Comparison of ENCODE assay signal across 32 cellular contexts in the genomic region with DNA sequence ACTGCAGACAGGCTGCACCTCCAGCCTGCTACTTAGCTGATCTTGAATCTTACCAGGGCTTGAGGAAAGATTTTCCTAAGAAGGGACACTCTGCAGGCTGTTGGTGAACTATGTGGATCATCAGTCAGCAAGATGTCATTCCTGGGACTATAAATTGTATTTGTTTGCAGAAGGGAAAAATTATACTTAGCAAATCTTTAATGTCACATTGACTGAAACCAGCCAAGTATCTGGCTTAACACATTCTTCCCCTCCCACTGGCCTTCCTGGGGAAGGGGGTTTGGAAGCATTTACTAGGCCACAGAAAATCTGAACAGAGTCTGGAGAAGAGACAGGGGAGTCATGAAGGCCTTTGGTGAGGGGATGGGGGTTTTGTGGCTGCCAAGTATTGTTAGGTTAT.
A peak's percentile ranks its signal among the peaks of the same experiment; 100 is the strongest.
DNase-seq lines count a peak whose midpoint lies in the region; ATAC-seq, FAIRE-seq and TF ChIP-seq lines count a peak whose summit lies in the region.
"Had no signal": no experiment of that assay in that cellular context is flagged by ENCODE, and none has a peak within 500 bp of the region (broad histone marks: within the 10 kb centered on the region; RNA-seq: fewer than 3 reads in every experiment).

No MANE protein-coding gene starts in this region.

- no peak overlapping the region for H2BK15ac ChIP-seq in neuronal stem cell (ENCODE audit: low read length)

- no peak for TF ChIP-seq RAD21 in A549 (conservative IDR thresholded peaks at IDR 0.05 in 1 of 2, IDR thresholded peaks at IDR 0.05 in 1 of 2)

- no peaks in the 10 kb centered on the region for H3K27me3 ChIP-seq in endodermal cell (ENCODE audit: control insufficient read depth, insufficient read depth, low read length, poor library complexity, severe bottlenecking)
- peaks cover 0 to 15% (median 0%) of the 10 kb centered on the region in 3 experiments for H3K27me3 ChIP-seq in neuronal stem cell (ENCODE audit: control insufficient read depth in 3 of 3, insufficient read depth in 3 of 3, low read depth in 1 of 3, low read length in 3 of 3)
- H3K27me3 ChIP-seq: MG63, transverse colon had no signal

- no peak overlapping the region for H2BK120ac ChIP-seq in neuronal stem cell (ENCODE audit: low read depth, low read length)

- H3K4me1 ChIP-seq in A549 (peaks cover 13% of the 10 kb centered on the region; the same call in 1 of the 3 replicates), endodermal cell (ENCODE audit: control insufficient read depth, insufficient read depth, low read length) (no peaks in the 10 kb centered on the region), neuronal stem cell (ENCODE audit: control insufficient read depth in 2 of 2, insufficient read depth in 1 of 2, low read depth in 1 of 2, low read length in 2 of 2) (no peaks in the 10 kb centered on the region)
- H3K4me1 ChIP-seq: adrenal gland, transverse colon had no signal

- no peaks in the 10 kb centered on the region for H3K79me1 ChIP-seq in neuronal stem cell (ENCODE audit: low read depth, low read length)

- no peak overlapping the region for H4K91ac ChIP-seq in neuronal stem cell (ENCODE audit: low read depth, low read length, poor library complexity)

- no peak overlapping the region for H3K4ac ChIP-seq in neuronal stem cell (ENCODE audit: low read length)

- no peak for TF ChIP-seq POLR2A in A549 (IDR thresholded peaks at IDR 0.05; ENCODE audit: low read length)

- TF ChIP-seq CTCF in A549 (IDR thresholded peaks at IDR 0.05) (no peak), RWPE1 (conservative IDR thresholded peaks at IDR 0.05; ENCODE audit: low read depth) (no peak), endodermal cell (conservative IDR thresholded peaks at IDR 0.05) (no peak)

- H3K18ac ChIP-seq in neuronal stem cell (ENCODE audit: low read length) = no peak overlapping the region

- H2BK5ac ChIP-seq in neuronal stem cell (ENCODE audit: low read length) = no peak overlapping the region

- POLR2A ChIA-PET in A549 (lab: Yijun Ruan, JAX) (no interaction called here), RWPE1 (lab: Yijun Ruan, JAX; ENCODE audit: low non-redundant PET) (no interaction called here)

- H3K4me3 Mint-ChIP-seq in endodermal cell = no peak overlapping the region
- H3K4me3 Mint-ChIP-seq: activated CD4-positive, alpha-beta memory T cell treated with anti-CD3 and anti-CD28 coated beads, Interleukin-2, amount 10 ng/mL, durations not matched to agents 7 days and 5 days; activated T-helper 1 cell treated with anti-CD3 and anti-CD28 coated beads, Interleukin-12 subunit alpha, Interleukin-12 subunit beta, Interleukin-2, Interleukin-4 antibody, amounts not matched to agents 30 ng/mL and 10 ng/mL and 1 ng/mL, durations not matched to agents 14 hours and 24 hours and 36 hours; CD4-positive, alpha-beta T cell; H9; natural killer cell; stimulated activated memory B cell treated with anti-CD40 and anti-IgM and Interleukin-4, amounts not matched to agents 10 μg/mL and 1 μg/mL and 100 μg/mL, for 72 hours had no signal

- H3K9me3 ChIP-seq in A549 = no peaks in the 10 kb centered on the region
- no peaks in the 10 kb centered on the region for H3K9me3 ChIP-seq in endodermal cell (ENCODE audit: control insufficient read depth, low read length)
- H3K9me3 ChIP-seq in neuronal stem cell (replicated peaks in 1 of 2; ENCODE audit: control insufficient read depth in 2 of 2, insufficient read depth in 1 of 2, low read depth in 1 of 2, low read length in 2 of 2) = no peaks in the 10 kb centered on the region
- H3K9me3 ChIP-seq: adrenal gland, MG63, transverse colon had no signal

- TF ChIP-seq EP300 in A549 (IDR thresholded peaks at IDR 0.05) = no peak

- H2AK5ac ChIP-seq in neuronal stem cell (ENCODE audit: low read depth, low read length) = no peak overlapping the region

- H3K23ac ChIP-seq in neuronal stem cell (ENCODE audit: low read depth, low read length, poor library complexity) = no peak overlapping the region

- H3K9ac ChIP-seq in endodermal cell (ENCODE audit: extremely low read depth, low read length, poor library complexity, severe bottlenecking) (no peak overlapping the region), neuronal stem cell (ENCODE audit: low read depth, low read length, poor library complexity) (no peak overlapping the region)

- H3K4me2 ChIP-seq in A549 (peak overlapping the region; percentile 43; the same call in 1 of the 3 replicates), neuronal stem cell (ENCODE audit: insufficient read depth, low read length, poor library complexity, severe bottlenecking) (no peak overlapping the region)
- H3K4me2 ChIP-seq: PC-9 had no signal

- H3K27ac Mint-ChIP-seq in endodermal cell = peak overlapping the region; percentile 52
- H3K27ac Mint-ChIP-seq: activated CD4-positive, alpha-beta memory T cell treated with anti-CD3 and anti-CD28 coated beads, Interleukin-2, amount 10 ng/mL, durations not matched to agents 7 days and 5 days; activated T-helper 1 cell treated with anti-CD3 and anti-CD28 coated beads, Interleukin-12 subunit alpha, Interleukin-12 subunit beta, Interleukin-2, Interleukin-4 antibody, amounts not matched to agents 30 ng/mL and 10 ng/mL and 1 ng/mL, durations not matched to agents 14 hours and 24 hours and 36 hours; CD4-positive, alpha-beta T cell; natural killer cell; stimulated activated memory B cell treated with anti-CD40 and anti-IgM and Interleukin-4, amounts not matched to agents 10 μg/mL and 1 μg/mL and 100 μg/mL, for 72 hours had no signal

- no peaks in the 10 kb centered on the region for H3K4me1 Mint-ChIP-seq in endodermal cell
- H3K4me1 Mint-ChIP-seq: activated CD4-positive, alpha-beta memory T cell treated with anti-CD3 and anti-CD28 coated beads, Interleukin-2, amount 10 ng/mL, durations not matched to agents 7 days and 5 days; natural killer cell; stimulated activated memory B cell treated with anti-CD40 and anti-IgM and Interleukin-4, amounts not matched to agents 10 μg/mL and 1 μg/mL and 100 μg/mL, for 72 hours had no signal

- H3K4me3 ChIP-seq in A549 (no peak overlapping the region), endodermal cell (ENCODE audit: low read length) (no peak overlapping the region), neuronal stem cell (ENCODE audit: low read length in 2 of 2) (no peak overlapping the region)
- H3K4me3 ChIP-seq: adrenal gland, GM12878, K562, MG63, PC-9, transverse colon had no signal

- H3K27me3 Mint-ChIP-seq in endodermal cell (ENCODE audit: insufficient read depth) = no peaks in the 10 kb centered on the region
- H3K27me3 Mint-ChIP-seq: activated CD4-positive, alpha-beta memory T cell treated with anti-CD3 and anti-CD28 coated beads, Interleukin-2, amount 10 ng/mL, durations not matched to agents 7 days and 5 days; CD4-positive, alpha-beta T cell; stimulated activated memory B cell treated with anti-CD40 and anti-IgM and Interleukin-4, amounts not matched to agents 10 μg/mL and 1 μg/mL and 100 μg/mL, for 72 hours had no signal

- H4K8ac ChIP-seq in neuronal stem cell (ENCODE audit: low read depth, low read length) = no peak overlapping the region

- H3K14ac ChIP-seq in neuronal stem cell (ENCODE audit: low read length) = no peak overlapping the region

- H3K27ac ChIP-seq in A549 = no peak overlapping the region
- H3K27ac ChIP-seq in RWPE1 = no peak overlapping the region
- H3K27ac ChIP-seq in endodermal cell (ENCODE audit: low read depth, low read length) = no peak overlapping the region
- no peak overlapping the region for H3K27ac ChIP-seq in neuronal stem cell (replicated peaks; ENCODE audit: low read length)
- H3K27ac ChIP-seq: PC-9, transverse colon had no signal

- no peak overlapping the region for H2AFZ ChIP-seq in neuronal stem cell (ENCODE audit: low read length)
- H2AFZ ChIP-seq: PC-9 had no signal

- peak in 1 of 2 experiments; percentile 10 for DNase-seq in A549 (ENCODE audit: low read depth in 1 of 2, low spot score in 1 of 2)
- DNase-seq in RWPE1 (ENCODE audit: low spot score) = peak; percentile 5
- no peak for DNase-seq in endodermal cell
- peak; percentile 11 for DNase-seq in non-pigmented ciliary epithelial cell (ENCODE audit: low read depth)
- no peak for DNase-seq in neuronal stem cell (ENCODE audit: low spot score)
- DNase-seq: 8988T; activated CD4-positive, alpha-beta memory T cell treated with anti-CD3 and anti-CD28 coated beads, Interleukin-2, amount 10 ng/mL, durations not matched to agents 7 days and 5 days; activated CD4-positive, alpha-beta T cell treated with anti-CD3 and anti-CD28 coated beads for 1 hour; activated CD8-positive, alpha-beta memory T cell treated with anti-CD3 and anti-CD28 coated beads, Interleukin-2, amount 50 U/mL, for 4 hours; activated naive CD4-positive, alpha-beta T cell treated with Interleukin-2 at 50 U/mL for 16 hours; adrenal gland; CD4-positive, alpha-beta T cell; H9; kidney; left ventricle myocardium superior; midbrain; natural killer cell; NCI-H2029 treated with DMSO at 0.1 percent for 48 hours; NCI-H526 treated with DMSO at 0.1 percent for 48 hours; NK-92 treated with Interleukin-12 subunit alpha and Interleukin-12 subunit beta, amount 100 ng/mL, for 24 hours; PC-9; SHP77; transverse colon had no signal

- peaks cover 64% of the 10 kb centered on the region for H3K9me3 Mint-ChIP-seq in endodermal cell
- H3K9me3 Mint-ChIP-seq: activated CD4-positive, alpha-beta memory T cell treated with anti-CD3 and anti-CD28 coated beads, Interleukin-2, amount 10 ng/mL, durations not matched to agents 7 days and 5 days; activated T-helper 1 cell treated with anti-CD3 and anti-CD28 coated beads, Interleukin-12 subunit alpha, Interleukin-12 subunit beta, Interleukin-2, Interleukin-4 antibody, amounts not matched to agents 30 ng/mL and 10 ng/mL and 1 ng/mL, durations not matched to agents 14 hours and 24 hours and 36 hours; CD4-positive, alpha-beta T cell; natural killer cell; stimulated activated memory B cell treated with anti-CD40 and anti-IgM and Interleukin-4, amounts not matched to agents 10 μg/mL and 1 μg/mL and 100 μg/mL, for 72 hours had no signal

- H3K36me3 Mint-ChIP-seq in endodermal cell (ENCODE audit: low read depth) = no peaks in the 10 kb centered on the region
- H3K36me3 Mint-ChIP-seq: natural killer cell; stimulated activated memory B cell treated with anti-CD40 and anti-IgM and Interleukin-4, amounts not matched to agents 10 μg/mL and 1 μg/mL and 100 μg/mL, for 72 hours had no signal

- CTCF ChIA-PET in A549 (lab: Yijun Ruan, JAX) = no interaction called here
- CTCF ChIA-PET in RWPE1 (lab: Yijun Ruan, JAX) = no interaction called here

- peak in 1 of 2 experiments; percentile 51; a peak in 3 of 6 replicates for ATAC-seq in A549
- ATAC-seq in GM21576 (IDR thresholded peaks at IDR 0.05; ENCODE audit: unreplicated experiment) = no peak
- ATAC-seq in GM18861 (IDR thresholded peaks at IDR 0.05; ENCODE audit: unreplicated experiment) = no peak
- no peak for ATAC-seq in GM18519 (IDR thresholded peaks at IDR 0.05; ENCODE audit: low FRiP score, unreplicated experiment)
- ATAC-seq: GM12878; K562; left ventricle myocardium superior; natural killer cell; stimulated activated memory B cell treated with anti-CD40 and anti-IgM and Interleukin-4, amounts not matched to agents 10 μg/mL and 1 μg/mL and 100 μg/mL, for 72 hours had no signal

- FAIRE-seq in A549 (lab: Jason Lieb, UNC) = no peak
- FAIRE-seq: GM12878, HTR-8/SVneo, K562, kidney had no signal

- H3K36me3 ChIP-seq in endodermal cell (ENCODE audit: control insufficient read depth, insufficient read depth, low read length) (no peaks in the 10 kb centered on the region), neuronal stem cell (replicated peaks in 1 of 2; ENCODE audit: control insufficient read depth in 2 of 2, insufficient read depth in 2 of 2, low read length in 2 of 2) (no peaks in the 10 kb centered on the region)
- H3K36me3 ChIP-seq: adrenal gland, MG63, transverse colon had no signal

- H2BK12ac ChIP-seq in neuronal stem cell (ENCODE audit: low read length) = no peak overlapping the region

Comparison
In these comparisons a context has a peak if more than half of its experiments do, and no peak if none do; other contexts are left out.
1. DNase-seq: peak in RWPE1 (single experiment) and non-pigmented ciliary epithelial cell (single experiment); none in endodermal cell (single experiment) and neuronal stem cell (single experiment).